16 cellular contexts compared by ENCODE assay signal in the genomic region with DNA sequence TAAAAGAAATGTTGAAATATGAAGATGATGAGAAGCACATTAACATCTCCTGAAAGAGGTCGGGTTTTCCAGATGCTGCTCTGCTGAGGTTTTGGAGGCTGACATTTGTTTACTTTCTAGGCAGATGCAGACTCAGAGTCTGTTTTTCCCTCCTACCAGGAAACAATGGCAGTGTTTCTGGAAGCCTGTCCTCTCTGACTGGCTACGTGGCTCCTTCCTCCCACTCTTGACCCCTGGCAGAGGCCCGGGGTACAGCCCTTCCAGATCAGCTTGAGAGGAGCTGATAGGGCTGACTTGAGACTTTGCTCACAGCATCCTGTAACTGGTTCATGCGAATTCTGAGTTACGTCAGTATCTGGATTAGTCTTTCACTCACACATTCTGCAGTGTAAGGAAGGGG. TPM values are rescaled to one million over a fixed set of nuclear protein-coding genes. Genes with fewer than 3 reads are reported as not detected.
DNase-seq lines count a peak whose midpoint lies in the region; ATAC-seq and TF ChIP-seq lines count a peak whose summit lies in the region.
"Had no signal": no experiment of that assay in that cellular context is flagged by ENCODE, and none has a peak within 500 bp of the region (broad histone marks: within the 10 kb centered on the region; RNA-seq: fewer than 3 reads in every experiment).

No MANE protein-coding gene starts in this region.

- H3K4me3 ChIP-seq in heart right ventricle (no peak overlapping the region), GM23338 (no peak overlapping the region)
- H3K4me3 ChIP-seq: A549, ascending aorta had no signal

- no peaks in the 10 kb centered on the region for H3K27me3 ChIP-seq in heart right ventricle
- H3K27me3 ChIP-seq in GM23338 (ENCODE audit: insufficient read depth) = no peaks in the 10 kb centered on the region
- H3K27me3 ChIP-seq: ascending aorta had no signal

- no peak overlapping the region for H3K4me2 ChIP-seq in GM23338
- H3K4me2 ChIP-seq: A549 had no signal

- peak overlapping the region; percentile 21 for H3K4me3 Mint-ChIP-seq in activated CD4-positive, alpha-beta T cell treated with anti-CD3 and anti-CD28 coated beads, Interleukin-2, amount 10 ng/mL, durations not matched to agents 24 days and 14 days
- H3K4me3 Mint-ChIP-seq in activated T-helper 17 cell treated with anti-CD3 and anti-CD28 coated beads, Interleukin-2, amount 50 U/mL, for 72 hours = peak overlapping the region; percentile 65
- H3K4me3 Mint-ChIP-seq in GM23338 = no peak overlapping the region
- H3K4me3 Mint-ChIP-seq: IgD-negative memory B cell, nephron had no signal

- H4K20me1 ChIP-seq in GM23338 (replicated peaks; ENCODE audit: insufficient read depth) = no peaks in the 10 kb centered on the region

- H2AFZ ChIP-seq in GM23338 = no peak overlapping the region

- peaks cover 56% of the 10 kb centered on the region for H3K4me1 Mint-ChIP-seq in activated CD4-positive, alpha-beta T cell treated with anti-CD3 and anti-CD28 coated beads, Interleukin-2, amount 10 ng/mL, durations not matched to agents 24 days and 14 days
- peaks cover 53% of the 10 kb centered on the region for H3K4me1 Mint-ChIP-seq in activated T-helper 17 cell treated with anti-CD3 and anti-CD28 coated beads, Interleukin-2, amount 50 U/mL, for 72 hours
- H3K4me1 Mint-ChIP-seq in GM23338 = peaks cover 5% of the 10 kb centered on the region
- H3K4me1 Mint-ChIP-seq: nephron had no signal

- H3K9me3 ChIP-seq in heart right ventricle = no peaks in the 10 kb centered on the region
- H3K9me3 ChIP-seq: A549, ascending aorta had no signal

- no peaks in the 10 kb centered on the region for H3K79me2 ChIP-seq in GM23338 (replicated peaks; ENCODE audit: insufficient read depth)

- H3K9me3 Mint-ChIP-seq in activated CD4-positive, alpha-beta T cell treated with anti-CD3 and anti-CD28 coated beads, Interleukin-2, amount 10 ng/mL, durations not matched to agents 24 days and 14 days = peaks cover 8% of the 10 kb centered on the region
- H3K9me3 Mint-ChIP-seq in activated T-helper 17 cell treated with anti-CD3 and anti-CD28 coated beads, Interleukin-2, amount 50 U/mL, for 72 hours = peaks cover 5% of the 10 kb centered on the region
- H3K9me3 Mint-ChIP-seq in GM23338 = no peaks in the 10 kb centered on the region
- H3K9me3 Mint-ChIP-seq: IgD-negative memory B cell, nephron had no signal

- TF ChIP-seq CTCF in heart right ventricle (IDR thresholded peaks at IDR 0.05) = no peak
- no peak for TF ChIP-seq CTCF in GM23338 (conservative IDR thresholded peaks at IDR 0.05; ENCODE audit: low read depth in 2 of 2)

- intact Hi-C loops in activated CD4-positive, alpha-beta T cell treated with anti-CD3 and anti-CD28 coated beads, Interleukin-2, amount 10 ng/mL, durations not matched to agents 24 days and 14 days (cut with micrococcal nuclease) = loop anchor here (2.0 kb wide), 1 partner anchor 14 kb away; no protein-coding TSS in a partner anchor
- intact Hi-C loops in heart right ventricle (cut with DNase I) (loop anchor here in 3 of 10 donors (5.0 to 10.0 kb wide), 4 partner anchors 69 to 386 kb away; partner anchors contain the start of gene RBM17 (in 1 of the 3)), sciatic nerve (cut with DNase I) (no loop called here)

- H3K27me3 Mint-ChIP-seq in activated CD4-positive, alpha-beta T cell treated with anti-CD3 and anti-CD28 coated beads, Interleukin-2, amount 10 ng/mL, durations not matched to agents 24 days and 14 days = no peaks in the 10 kb centered on the region
- H3K27me3 Mint-ChIP-seq in activated T-helper 17 cell treated with anti-CD3 and anti-CD28 coated beads, Interleukin-2, amount 50 U/mL, for 72 hours = no peaks in the 10 kb centered on the region
- H3K27me3 Mint-ChIP-seq in GM23338 (ENCODE audit: insufficient read depth, low read depth, poor library complexity) = peaks cover 6% of the 10 kb centered on the region
- H3K27me3 Mint-ChIP-seq: IgD-negative memory B cell had no signal

- peak overlapping the region in 6 of 10 donors; percentile 5 to 65 (median 29) for H3K27ac ChIP-seq in heart right ventricle
- no peak overlapping the region for H3K27ac ChIP-seq in GM23338 (ENCODE audit: low read depth)
- H3K27ac ChIP-seq: A549, ascending aorta had no signal

- DNase-seq in activated CD4-positive, alpha-beta T cell treated with anti-CD3 and anti-CD28 coated beads, Interleukin-2, amount 10 ng/mL, durations not matched to agents 24 days and 14 days = no peak
- no peak for DNase-seq in activated CD4-positive, alpha-beta T cell treated with anti-CD3 and anti-CD28 coated beads, Interleukin-2, amount 50 U/mL, for 4 hours
- DNase-seq in heart right ventricle (peak; percentile 34 to 37), sciatic nerve (ENCODE audit: low spot score) (no peak), epidermal melanocyte (ENCODE audit: insufficient read length, low spot score) (no peak), GM23338 (ENCODE audit: low spot score) (no peak)
- DNase-seq: GDM1, NCI-H1048, SIG-M5 had no signal

- no peak for ATAC-seq in activated T-helper 17 cell treated with anti-CD3 and anti-CD28 coated beads, Interleukin-2, amount 50 U/mL, for 72 hours (replicated peaks)
- ATAC-seq in heart right ventricle = peak in 7 of 8 donors; percentile 32 to 90 (median 60)
- peak; percentile 66 for ATAC-seq in sciatic nerve
- ATAC-seq in GM21717 (IDR thresholded peaks at IDR 0.05; ENCODE audit: unreplicated experiment) = no peak
- no peak for ATAC-seq in GM23338
- ATAC-seq: A549 had no signal

- H3K36me3 Mint-ChIP-seq in activated CD4-positive, alpha-beta T cell treated with anti-CD3 and anti-CD28 coated beads, Interleukin-2, amount 10 ng/mL, durations not matched to agents 24 days and 14 days (ENCODE audit: low read depth) = peaks cover 93% of the 10 kb centered on the region
- H3K36me3 Mint-ChIP-seq in activated T-helper 17 cell treated with anti-CD3 and anti-CD28 coated beads, Interleukin-2, amount 50 U/mL, for 72 hours (ENCODE audit: low read depth) = peaks cover 100% of the 10 kb centered on the region
- no peaks in the 10 kb centered on the region for H3K36me3 Mint-ChIP-seq in GM23338 (ENCODE audit: low read depth)

- H3F3A ChIP-seq in GM23338 (replicated peaks; ENCODE audit: low read depth) = no peaks in the 10 kb centered on the region

- H3K4me1 ChIP-seq in heart right ventricle = peaks cover 0 to 18% (median 7%) of the 10 kb centered on the region in 9 donors
- no peaks in the 10 kb centered on the region for H3K4me1 ChIP-seq in GM23338 (ENCODE audit: insufficient read depth)
- H3K4me1 ChIP-seq: A549, ascending aorta had no signal

- H3K36me3 ChIP-seq in heart right ventricle (peaks cover 0 to 1% (median 0%) of the 10 kb centered on the region in 9 donors), GM23338 (ENCODE audit: insufficient read depth) (no peaks in the 10 kb centered on the region)
- H3K36me3 ChIP-seq: ascending aorta had no signal

- H3K27ac Mint-ChIP-seq in activated CD4-positive, alpha-beta T cell treated with anti-CD3 and anti-CD28 coated beads, Interleukin-2, amount 10 ng/mL, durations not matched to agents 24 days and 14 days = peak overlapping the region; percentile 70
- peak overlapping the region; percentile 99 for H3K27ac Mint-ChIP-seq in activated T-helper 17 cell treated with anti-CD3 and anti-CD28 coated beads, Interleukin-2, amount 50 U/mL, for 72 hours
- no peak overlapping the region for H3K27ac Mint-ChIP-seq in GM23338
- H3K27ac Mint-ChIP-seq: nephron had no signal

- H3K9me2 ChIP-seq in GM23338 (ENCODE audit: insufficient read depth) = no peaks in the 10 kb centered on the region

- 49 to 57% methylated on average over 5 of the region's 5 CpGs for WGBS in heart right ventricle, 2 donors

TF ChIP-seq in GM23338, 12 proteins besides CTCF, POLR2A, EP300 and RAD21 (continues in another document):
- TF ChIP-seq REST (IDR thresholded peaks at IDR 0.05; ENCODE audit: unreplicated experiment) = no peak

RNA-seq across cellular contexts. Expression of gene IL15RA, which starts 41.1 kb away (rescaled TPM):
- 24.4 and 25.5 TPM in 2 replicates for total RNA-seq in activated CD4-positive, alpha-beta T cell treated with anti-CD3 and anti-CD28 coated beads, Interleukin-2, amount 10 ng/mL, durations not matched to agents 24 days and 14 days
- total RNA-seq in activated T-helper 17 cell treated with anti-CD3 and anti-CD28 coated beads, Interleukin-2, amount 50 U/mL, for 72 hours = 10 to 100 TPM; 25.5 to 28.2 TPM
- total RNA-seq in heart right ventricle (10 to 100 TPM in 3 of 10 donors, 1 to 10 TPM in 7; 3.5 to 21.0 (median 5.6) TPM), sciatic nerve (9.6 TPM)
- polyA plus RNA-seq in heart right ventricle (10 to 100 TPM; 11.7 to 18.7 TPM), GM23338 (2016; fragmentation: Nextera tagmentation; extraction: Ambion mirVana) (1.9 and 2.2 TPM in 2 replicates)
- total RNA-seq in GM23338 (2014; rRNA removed; shearing (Covaris generic)) = 1.1 and 1.6 TPM in 2 replicates
- total RNA-seq: frontal cortex had no signal

RNA-seq across cellular contexts. Expression of gene IL2RA, which starts 43.7 kb away (rescaled TPM):
- 965 and 989 TPM in 2 replicates for total RNA-seq in activated CD4-positive, alpha-beta T cell treated with anti-CD3 and anti-CD28 coated beads, Interleukin-2, amount 10 ng/mL, durations not matched to agents 24 days and 14 days
- 1,000 to 10,000 TPM; 1,342 to 1,348 TPM for total RNA-seq in activated T-helper 17 cell treated with anti-CD3 and anti-CD28 coated beads, Interleukin-2, amount 50 U/mL, for 72 hours
- total RNA-seq in heart right ventricle = 1 to 10 TPM in 5 of 10 donors, under 1 TPM in 5; 0.19 to 9.1 (median 1.0) TPM
- polyA plus RNA-seq in heart right ventricle = under 1 TPM; 0.36 to 0.73 TPM
- total RNA-seq in sciatic nerve = 1.1 TPM
- not detected in 2 replicates for total RNA-seq in GM23338 (2014; rRNA removed; shearing (Covaris generic))
- not detected in 2 replicates for polyA plus RNA-seq in GM23338 (2016; fragmentation: Nextera tagmentation; extraction: Ambion mirVana)
- total RNA-seq: ascending aorta, frontal cortex had no signal
- polyA plus RNA-seq: A549 had no signal

Comparison
In these comparisons a context has a peak if more than half of its experiments do, and no peak if none do; other contexts are left out.
1. DNase-seq: peak in heart right ventricle (2 of 2); none in activated CD4-positive, alpha-beta T cell treated with anti-CD3 and anti-CD28 coated beads, Interleukin-2, amount 10 ng/mL, durations not matched to agents 24 days and 14 days (single experiment), activated CD4-positive, alpha-beta T cell treated with anti-CD3 and anti-CD28 coated beads, Interleukin-2, amount 50 U/mL, for 4 hours (0 of 2), sciatic nerve (single experiment), epidermal melanocyte (single experiment) and GM23338 (single experiment).
2. ATAC-seq: peak in heart right ventricle (7 of 8) and sciatic nerve (single experiment); none in activated T-helper 17 cell treated with anti-CD3 and anti-CD28 coated beads, Interleukin-2, amount 50 U/mL, for 72 hours (single experiment), GM21717 (single experiment) and GM23338 (single experiment).
3. RNA of gene IL2RA, which starts 43.7 kb away (total RNA-seq): 1,342 to 1,348 TPM in activated T-helper 17 cell treated with anti-CD3 and anti-CD28 coated beads, Interleukin-2, amount 50 U/mL, for 72 hours and 965 to 989 TPM in activated CD4-positive, alpha-beta T cell treated with anti-CD3 and anti-CD28 coated beads, Interleukin-2, amount 10 ng/mL, durations not matched to agents 24 days and 14 days; 0.19 to 9.1 TPM in heart right ventricle, 1.1 TPM in sciatic nerve (single experiment) and not detected in GM23338; every median in the first group is over 10 times any median in the second.